ENCODE assay signal across 8 cellular contexts in genomic region chr12:459430-460258, GRCh38. TPM values are rescaled to one million over a fixed set of nuclear protein-coding genes. Genes with fewer than 3 reads are reported as not detected.
A peak's percentile ranks its signal among the peaks of the same experiment; 100 is the strongest.
DNase-seq lines count a peak whose midpoint lies in the region; TF ChIP-seq lines count a peak whose summit lies in the region.

TSS of gene B4GALNT3 (plus strand) at chr12:459939. CDS start at chr12:460377, 438 bp downstream.

- H3K36me3 Mint-ChIP-seq in glutamatergic neuron (ENCODE audit: unreplicated experiment): no peaks in the 10 kb centered on the region
- H3K36me3 Mint-ChIP-seq in osteocyte (ENCODE audit: unreplicated experiment): no peaks in the 10 kb centered on the region

- H3K27me3 ChIP-seq in OCI-LY1 (ENCODE audit: insufficient read depth, low read length): peaks cover 21% of the 10 kb centered on the region

- H2AFZ ChIP-seq in OCI-LY1 (ENCODE audit: low read length): no peak within 1 kb of the TSS

- H3K9me3 Mint-ChIP-seq in glutamatergic neuron (ENCODE audit: unreplicated experiment) (peaks cover 6% of the 10 kb centered on the region), osteocyte (ENCODE audit: unreplicated experiment) (no peaks in the 10 kb centered on the region)

- H3K4me1 Mint-ChIP-seq in glutamatergic neuron (ENCODE audit: low read depth, unreplicated experiment) (peaks cover 3% of the 10 kb centered on the region), osteocyte (ENCODE audit: unreplicated experiment) (peaks cover 8% of the 10 kb centered on the region)

- no peaks in the 10 kb centered on the region for H3K79me2 ChIP-seq in OCI-LY1 (ENCODE audit: insufficient read depth, low read length)

- TF ChIP-seq CTCF in OCI-LY1 (IDR thresholded peaks at IDR 0.05; ENCODE audit: low read length) (no peak), glutamatergic neuron (IDR thresholded peaks at IDR 0.05; ENCODE audit: partially characterized antibody, unreplicated experiment) (no peak), osteocyte (IDR thresholded peaks at IDR 0.05) (no peak)

- peaks cover 14% of the 10 kb centered on the region for H3K4me1 ChIP-seq in OCI-LY1 (ENCODE audit: insufficient read depth, low read length, severe bottlenecking)

- no peaks in the 10 kb centered on the region for H3K9me3 ChIP-seq in OCI-LY1 (ENCODE audit: low read length)

- no peak within 1 kb of the TSS for H3K27ac ChIP-seq in OCI-LY1 (ENCODE audit: low read depth, low read length, poor library complexity, severe bottlenecking)

- no peaks in the 10 kb centered on the region for H3K9me2 ChIP-seq in OCI-LY1 (ENCODE audit: low read depth, low read length)

- H3K4me3 Mint-ChIP-seq in glutamatergic neuron (ENCODE audit: unreplicated experiment) (peak within 1 kb of the TSS; percentile 79), osteocyte (ENCODE audit: unreplicated experiment) (peak within 1 kb of the TSS; percentile 64)

- DNase-seq in NCI-H524 (lab: John Stamatoyannopoulos, UW): peak; percentile 20 to 49
- no peak for DNase-seq in NCI-H524 treated with DMSO at 0.1 percent for 48 hours (lab: John Stamatoyannopoulos, UW)
- peak; percentile 30 for DNase-seq in activated gamma-delta T cell (lab: John Stamatoyannopoulos, UW)
- peak; percentile 67 for DNase-seq in glutamatergic neuron
- no peak for DNase-seq in osteocyte (ENCODE audit: extremely low spot score, unreplicated experiment)
- DNase-seq in Kasumi-1 (lab: John Stamatoyannopoulos, UW): no peak
- no peak for DNase-seq in GM19240 (ENCODE audit: insufficient read length, low spot score)

- no peaks in the 10 kb centered on the region; the same call in 1 of the 2 replicates for H3F3A ChIP-seq in OCI-LY1 (ENCODE audit: insufficient read depth, low read length)

- no peak within 1 kb of the TSS for H3K9ac ChIP-seq in OCI-LY1 (ENCODE audit: low read length)

- no peak within 1 kb of the TSS for H3K27ac Mint-ChIP-seq in glutamatergic neuron (ENCODE audit: unreplicated experiment)
- H3K27ac Mint-ChIP-seq in osteocyte (ENCODE audit: unreplicated experiment): no peak within 1 kb of the TSS

- peak within 1 kb of the TSS; percentile 63 for H3K4me3 ChIP-seq in OCI-LY1 (ENCODE audit: low read depth, low read length, poor library complexity, severe bottlenecking)

- H3K4me2 ChIP-seq in OCI-LY1 (ENCODE audit: low read length): peak within 1 kb of the TSS; percentile 93

- no peaks in the 10 kb centered on the region for H4K20me1 ChIP-seq in OCI-LY1 (ENCODE audit: insufficient read depth, low read length)

- peaks cover 22% of the 10 kb centered on the region for H3K27me3 Mint-ChIP-seq in glutamatergic neuron (ENCODE audit: unreplicated experiment)
- peaks cover 80% of the 10 kb centered on the region for H3K27me3 Mint-ChIP-seq in osteocyte (ENCODE audit: unreplicated experiment)

- no peaks in the 10 kb centered on the region for H3K36me3 ChIP-seq in OCI-LY1 (ENCODE audit: insufficient read depth, low read length)

RNA-seq across cellular contexts. Expression of gene B4GALNT3, which starts in this region (rescaled TPM):
- total RNA-seq in glutamatergic neuron (ENCODE audit: unreplicated experiment) (3.3 TPM), osteocyte (0.21 and 0.27 TPM in 2 replicates)

Comparison
In these comparisons a context has a peak if more than half of its experiments do, and no peak if none do; other contexts are left out.
1. DNase-seq: peak in NCI-H524 (2 of 2), activated gamma-delta T cell (single experiment) and glutamatergic neuron (single experiment); none in NCI-H524 treated with DMSO at 0.1 percent for 48 hours (single experiment), osteocyte (single experiment), Kasumi-1 (0 of 2) and GM19240 (single experiment).